18 cellular contexts compared by ENCODE assay signal in genomic region chr5:153926201-153926600, GRCh38.
A peak's percentile ranks its signal among the peaks of the same experiment; 100 is the strongest.
DNase-seq lines count a peak whose midpoint lies in the region; ATAC-seq, FAIRE-seq and TF ChIP-seq lines count a peak whose summit lies in the region.
"Had no signal": no experiment of that assay in that cellular context is flagged by ENCODE, and none has a peak within 500 bp of the region (broad histone marks: within the 10 kb centered on the region; RNA-seq: fewer than 3 reads in every experiment).

No MANE protein-coding gene starts in this region.

- H3K4me3 ChIP-seq in SK-N-SH (ENCODE audit: low read depth in 2 of 2, low read length in 1 of 2), result no peak overlapping the region
- no peak overlapping the region for H3K4me3 ChIP-seq in astrocyte (ENCODE audit: insufficient read depth, low read depth, low read length)
- no peak overlapping the region for H3K4me3 ChIP-seq in thyroid gland (replicated peaks in 1 of 3)
- H3K4me3 ChIP-seq in small intestine (ENCODE audit: low read depth in 1 of 2, low read length in 2 of 2), result no peak overlapping the region
- H3K4me3 ChIP-seq: BLaER1 treated with 17β-estradiol and CSF1 and Interleukin-3, amounts not matched to agents 10 nM and 100 nM had no signal

- H3K9me3 Mint-ChIP-seq in HFFc6 (no peaks in the 10 kb centered on the region), astrocyte (ENCODE audit: unreplicated experiment) (peaks cover 3% of the 10 kb centered on the region)

- CTCF ChIA-PET in SK-N-SH (lab: Yijun Ruan, JAX), result no interaction called here

- H3K27ac Mint-ChIP-seq in HFFc6 (no peak overlapping the region), astrocyte (ENCODE audit: unreplicated experiment) (no peak overlapping the region)
- H3K27ac Mint-ChIP-seq: CD4-positive, CD25-positive, alpha-beta regulatory T cell had no signal

- H3K9me3 ChIP-seq in SK-N-SH, result no peaks in the 10 kb centered on the region
- H3K9me3 ChIP-seq in astrocyte (ENCODE audit: insufficient read depth, low read depth, low read length), result no peaks in the 10 kb centered on the region
- H3K9me3 ChIP-seq in thyroid gland, result no peaks in the 10 kb centered on the region
- H3K9me3 ChIP-seq in small intestine (ENCODE audit: control insufficient read depth, low read depth), result no peaks in the 10 kb centered on the region

- intact Hi-C loops in thyroid gland (cut with DNase I), result no loop called here

- H3K27me3 ChIP-seq in SK-N-SH (ENCODE audit: insufficient read depth) (no peaks in the 10 kb centered on the region), astrocyte (ENCODE audit: insufficient read depth, low read length) (no peaks in the 10 kb centered on the region), thyroid gland (no peaks in the 10 kb centered on the region), small intestine (ENCODE audit: control insufficient read depth in 2 of 2, insufficient read depth in 2 of 2, low read length in 2 of 2) (no peaks in the 10 kb centered on the region)
- H3K27me3 ChIP-seq: BLaER1 treated with 17β-estradiol and CSF1 and Interleukin-3, amounts not matched to agents 10 nM and 100 nM had no signal

- no peak for TF ChIP-seq RAD21 in SK-N-SH (IDR thresholded peaks at IDR 0.05; ENCODE audit: low read length)

- peaks cover 7% of the 10 kb centered on the region; the same call in 1 of the 2 replicates for H3K4me1 Mint-ChIP-seq in HFFc6 (ENCODE audit: low read depth)
- H3K4me1 Mint-ChIP-seq in astrocyte (ENCODE audit: low read depth, unreplicated experiment), result no peaks in the 10 kb centered on the region
- H3K4me1 Mint-ChIP-seq: CD4-positive, CD25-positive, alpha-beta regulatory T cell had no signal

- ATAC-seq in SK-N-SH treated with all-trans-retinoic acid at 6 μM for 48 hours, result no peak
- no peak for ATAC-seq in HG03469 (IDR thresholded peaks at IDR 0.05; ENCODE audit: unreplicated experiment)
- ATAC-seq: HepG2 had no signal

- H2AFZ ChIP-seq in SK-N-SH (ENCODE audit: low read depth) (no peak overlapping the region), astrocyte (ENCODE audit: low read depth, low read length) (no peak overlapping the region)

- peaks cover 7% of the 10 kb centered on the region for H3K27me3 Mint-ChIP-seq in HFFc6 (ENCODE audit: insufficient read depth)
- no peaks in the 10 kb centered on the region for H3K27me3 Mint-ChIP-seq in astrocyte (ENCODE audit: low read depth, unreplicated experiment)

- no peak for TF ChIP-seq EP300 in SK-N-SH (IDR thresholded peaks at IDR 0.05; ENCODE audit: borderline replicate concordance in 1 of 2, low read depth in 1 of 2, low read length in 1 of 2)

- TF ChIP-seq POLR2A in thyroid gland (IDR thresholded peaks at IDR 0.05), result no peak

- no peaks in the 10 kb centered on the region for H3K79me2 ChIP-seq in SK-N-SH (ENCODE audit: insufficient read depth)
- no peaks in the 10 kb centered on the region for H3K79me2 ChIP-seq in astrocyte (ENCODE audit: insufficient read depth, low read length)

- DNase-seq in SK-N-SH (no peak), HFFc6 (peak; percentile 32), astrocyte (ENCODE audit: low read depth) (peak; percentile 14), thyroid gland (no peak), small intestine (no peak)
- DNase-seq: Calu3; CD4-positive, CD25-positive, alpha-beta regulatory T cell; DMS79; GF-D8 had no signal

- H3K36me3 Mint-ChIP-seq in HFFc6 (ENCODE audit: low read depth) (no peaks in the 10 kb centered on the region), astrocyte (ENCODE audit: low read depth, unreplicated experiment) (no peaks in the 10 kb centered on the region)
- H3K36me3 Mint-ChIP-seq: CD4-positive, CD25-positive, alpha-beta regulatory T cell had no signal

- H3K4me1 ChIP-seq in SK-N-SH (ENCODE audit: control insufficient read depth in 1 of 2, insufficient read depth in 2 of 2, low read depth in 1 of 2, low read length in 1 of 2) (no peaks in the 10 kb centered on the region), astrocyte (ENCODE audit: insufficient read depth, low read length) (no peaks in the 10 kb centered on the region), thyroid gland (no peaks in the 10 kb centered on the region), small intestine (ENCODE audit: control insufficient read depth in 2 of 2, insufficient read depth in 1 of 2, low read depth in 1 of 2, low read length in 1 of 2) (no peaks in the 10 kb centered on the region)

- H4K20me1 ChIP-seq in SK-N-SH (ENCODE audit: insufficient read depth) (no peaks in the 10 kb centered on the region), astrocyte (ENCODE audit: insufficient read depth, low read length) (no peaks in the 10 kb centered on the region)
- H4K20me1 ChIP-seq: BLaER1 treated with 17β-estradiol and CSF1 and Interleukin-3, amounts not matched to agents 10 nM and 100 nM had no signal

- H3K9ac ChIP-seq in SK-N-SH, result no peak overlapping the region
- no peak overlapping the region for H3K9ac ChIP-seq in astrocyte (ENCODE audit: low read length)
- H3K9ac ChIP-seq: BLaER1 treated with 17β-estradiol and CSF1 and Interleukin-3, amounts not matched to agents 10 nM and 100 nM; KMS-11 had no signal

- no peaks in the 10 kb centered on the region for H3K36me3 ChIP-seq in SK-N-SH (replicated peaks in 1 of 2; ENCODE audit: control insufficient read depth in 1 of 2, insufficient read depth in 2 of 2, low read length in 1 of 2)
- no peaks in the 10 kb centered on the region for H3K36me3 ChIP-seq in astrocyte (ENCODE audit: insufficient read depth, low read length)
- H3K36me3 ChIP-seq in thyroid gland, result no peaks in the 10 kb centered on the region
- no peaks in the 10 kb centered on the region for H3K36me3 ChIP-seq in small intestine (ENCODE audit: control insufficient read depth in 2 of 2, insufficient read depth in 2 of 2, low read length in 2 of 2)
- H3K36me3 ChIP-seq: BLaER1 treated with 17β-estradiol and CSF1 and Interleukin-3, amounts not matched to agents 10 nM and 100 nM had no signal

- TF ChIP-seq CTCF in SK-N-SH (IDR thresholded peaks at IDR 0.05) (no peak), HFFc6 (IDR thresholded peaks at IDR 0.05) (no peak), astrocyte (IDR thresholded peaks at IDR 0.05; ENCODE audit: insufficient read depth, low read depth, low read length) (no peak), thyroid gland (IDR thresholded peaks at IDR 0.05) (no peak)

- no peak overlapping the region for H3K4me3 Mint-ChIP-seq in HFFc6
- H3K4me3 Mint-ChIP-seq in astrocyte (ENCODE audit: unreplicated experiment), result no peak overlapping the region
- H3K4me3 Mint-ChIP-seq: CD4-positive, CD25-positive, alpha-beta regulatory T cell had no signal

- H3F3A ChIP-seq in SK-N-SH (replicated peaks; ENCODE audit: insufficient read depth), result no peaks in the 10 kb centered on the region

- no peaks in the 10 kb centered on the region for H3K9me2 ChIP-seq in SK-N-SH

- FAIRE-seq in astrocyte (lab: Jason Lieb, UNC) (no peak), small intestine (lab: Jason Lieb, UNC) (no peak)
- FAIRE-seq: GM19239, H54, HepG2, HTR-8/SVneo had no signal

- H3K27ac ChIP-seq in SK-N-SH (ENCODE audit: low read depth in 2 of 2, low read length in 1 of 2) (no peak overlapping the region), astrocyte (ENCODE audit: low read depth, low read length) (no peak overlapping the region), thyroid gland (no peak overlapping the region), small intestine (ENCODE audit: low read depth in 1 of 2, low read length in 1 of 2) (no peak overlapping the region)
- H3K27ac ChIP-seq: 22Rv1; BLaER1 treated with 17β-estradiol and CSF1 and Interleukin-3, amounts not matched to agents 10 nM and 100 nM; KMS-11 had no signal

- POLR2A ChIA-PET in SK-N-SH (lab: Yijun Ruan, JAX), result no interaction called here

- H3K4me2 ChIP-seq in SK-N-SH (no peak overlapping the region), astrocyte (ENCODE audit: low read length) (no peak overlapping the region)
- H3K4me2 ChIP-seq: BLaER1 treated with 17β-estradiol and CSF1 and Interleukin-3, amounts not matched to agents 10 nM and 100 nM; KMS-11 had no signal

TF ChIP-seq in SK-N-SH, 30 proteins besides CTCF, POLR2A, EP300 and RAD21:
- peak; percentile 21; the same call in 1 of the 2 replicates for TF ChIP-seq PBX3 (IDR thresholded peaks at IDR 0.05)
- TF ChIP-seq RCOR1 (IDR thresholded peaks at IDR 0.05; ENCODE audit: low read length), result no peak

TF ChIP-seq in SK-N-SH treated with all-trans-retinoic acid at 6 μM for 48 hours, 23 proteins besides CTCF, POLR2A, EP300 and RAD21 (continues in another document):
- TF ChIP-seq POU6F1 (CRISPR knock-in tag; IDR thresholded peaks at IDR 0.05; ENCODE audit: borderline replicate concordance, low read depth), result no peak
- no peak for TF ChIP-seq BACH2 (CRISPR knock-in tag; IDR thresholded peaks at IDR 0.05; ENCODE audit: borderline replicate concordance)
- TF ChIP-seq ZNF565 (CRISPR knock-in tag; conservative IDR thresholded peaks at IDR 0.05; ENCODE audit: low read depth), result no peak
- no peak for TF ChIP-seq ISL1 (CRISPR knock-in tag; IDR thresholded peaks at IDR 0.05)
- no peak for TF ChIP-seq RARB (CRISPR knock-in tag; IDR thresholded peaks at IDR 0.05)
- TF ChIP-seq OSR1 (CRISPR knock-in tag; IDR thresholded peaks at IDR 0.05), result no peak
- TF ChIP-seq CSDC2 (CRISPR knock-in tag; IDR thresholded peaks at IDR 0.05), result no peak
- TF ChIP-seq PPARA (CRISPR knock-in tag; IDR thresholded peaks at IDR 0.05; ENCODE audit: borderline replicate concordance), result no peak
- no peak for TF ChIP-seq ZC3H10 (CRISPR knock-in tag; IDR thresholded peaks at IDR 0.05)
- no peak for TF ChIP-seq ESRRG (CRISPR knock-in tag; IDR thresholded peaks at IDR 0.05)

Comparison
In these comparisons a context has a peak if more than half of its experiments do, and no peak if none do; other contexts are left out.
1. DNase-seq: peak in HFFc6 (single experiment) and astrocyte (single experiment); none in SK-N-SH (single experiment), thyroid gland (0 of 2) and small intestine (single experiment).